Comparison of ENCODE assay signal across 22 cellular contexts in the genomic region with DNA sequence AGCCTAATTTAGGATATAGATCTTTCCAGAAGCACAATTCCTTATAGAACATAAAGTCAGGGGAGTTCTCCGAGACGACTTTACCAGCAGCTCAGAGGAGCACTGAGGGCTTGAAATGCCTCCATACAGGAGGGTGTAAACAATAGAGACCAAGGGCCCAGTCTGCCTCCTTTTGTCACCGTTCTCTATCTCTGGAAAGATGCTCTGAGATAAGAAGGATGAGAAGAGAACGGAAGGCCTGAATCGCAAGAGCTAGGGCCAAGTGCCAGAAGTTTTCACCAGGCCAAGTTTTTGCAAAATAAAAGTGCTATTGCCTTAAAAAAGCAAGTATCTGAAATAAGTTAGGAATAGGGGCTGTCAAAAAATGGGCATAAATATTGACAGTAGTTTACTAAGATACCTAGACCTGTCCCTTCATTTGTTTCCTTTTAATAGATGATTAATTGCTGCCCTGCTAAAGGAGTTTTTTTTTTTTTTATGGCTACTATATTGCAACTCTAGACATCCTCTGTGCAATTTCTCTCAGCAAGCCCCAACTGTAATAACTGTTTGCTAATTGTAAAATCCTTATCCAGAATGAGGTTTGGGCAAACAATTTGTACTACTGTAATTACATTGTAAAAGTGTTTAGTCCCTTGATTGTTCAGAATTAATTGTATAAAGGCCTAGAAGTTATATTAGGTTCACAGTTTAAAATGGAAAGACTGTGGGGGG. TPM values are rescaled to one million over a fixed set of nuclear protein-coding genes. Genes with fewer than 3 reads are reported as not detected.
DNase-seq lines count a peak whose midpoint lies in the region; ATAC-seq and TF ChIP-seq lines count a peak whose summit lies in the region.
"Had no signal": no experiment of that assay in that cellular context is flagged by ENCODE, and none has a peak within 500 bp of the region (broad histone marks: within the 10 kb centered on the region; RNA-seq: fewer than 3 reads in every experiment).

No MANE protein-coding gene starts in this region.

- H3K4me3 Mint-ChIP-seq in progenitor cell of endocrine pancreas (ENCODE audit: low read depth): peak overlapping the region; percentile 95
- H3K4me3 Mint-ChIP-seq in activated T-helper 17 cell treated with anti-CD3 and anti-CD28 coated beads, Interleukin-2, amount 50 U/mL, for 72 hours: no peak overlapping the region
- H3K4me3 Mint-ChIP-seq: activated CD4-positive, alpha-beta T cell treated with anti-CD3 and anti-CD28 coated beads, Interleukin-2, amount 10 ng/mL, durations not matched to agents 24 days and 14 days; stimulated activated naive CD8-positive, alpha-beta T cell treated with anti-CD3 and anti-CD28 coated beads, Interleukin-15, amount 100 ng/mL, for 72 hours had no signal

- peaks cover 2% of the 10 kb centered on the region for H3K36me3 Mint-ChIP-seq in progenitor cell of endocrine pancreas (ENCODE audit: insufficient read depth)
- H3K36me3 Mint-ChIP-seq in activated T-helper 17 cell treated with anti-CD3 and anti-CD28 coated beads, Interleukin-2, amount 50 U/mL, for 72 hours (ENCODE audit: low read depth): no peaks in the 10 kb centered on the region
- H3K36me3 Mint-ChIP-seq: immature natural killer cell had no signal

- TF ChIP-seq CTCF in progenitor cell of endocrine pancreas (IDR thresholded peaks at IDR 0.05; ENCODE audit: unreplicated experiment): no peak

- no peaks in the 10 kb centered on the region for H3K27me3 Mint-ChIP-seq in progenitor cell of endocrine pancreas
- peaks cover 57% of the 10 kb centered on the region for H3K27me3 Mint-ChIP-seq in activated T-helper 17 cell treated with anti-CD3 and anti-CD28 coated beads, Interleukin-2, amount 50 U/mL, for 72 hours

- intact Hi-C loops in left colon (cut with DNase I, micrococcal nuclease): loop anchor here (10.0 kb wide), 3 partner anchors 144 to 894 kb away; no protein-coding TSS in a partner anchor

- DNase-seq in ELF-1 (ENCODE audit: low read depth, low spot score): peak; percentile 41
- DNase-seq in NCI-H146 treated with DMSO at 0.1 percent for 48 hours (lab: John Stamatoyannopoulos, UW; ENCODE audit: unreplicated experiment): peak; percentile 25
- DNase-seq in left colon: no peak
- no peak for DNase-seq in progenitor cell of endocrine pancreas (ENCODE audit: low spot score, unreplicated experiment)
- no peak for DNase-seq in NCI-H1694 treated with DMSO at 0.1 percent for 48 hours (lab: John Stamatoyannopoulos, UW)
- DNase-seq: activated CD4-positive, alpha-beta T cell treated with anti-CD3 and anti-CD28 coated beads, Interleukin-2, amount 10 ng/mL, durations not matched to agents 24 days and 14 days; activated CD8-positive, alpha-beta memory T cell treated with anti-CD3 and anti-CD28 coated beads, Interleukin-2, amount 50 U/mL, for 4 hours; activated gamma-delta T cell; amniotic stem cell; central memory CD4-positive, alpha-beta T cell; heart left ventricle; immature natural killer cell; NCI-H1092; NCI-H2171; stimulated activated CD4-positive, alpha-beta T cell treated with anti-CD3 and anti-CD28 coated beads, Interleukin-1b, Interleukin-23, amount 100 ng/mL, for 48 hours; stimulated activated naive CD8-positive, alpha-beta T cell treated with anti-CD3 and anti-CD28 coated beads, Interleukin-15, amount 100 ng/mL, for 72 hours; SW 1271 had no signal

- no peaks in the 10 kb centered on the region for H3K9me3 Mint-ChIP-seq in progenitor cell of endocrine pancreas (ENCODE audit: low read depth)
- no peaks in the 10 kb centered on the region for H3K9me3 Mint-ChIP-seq in activated T-helper 17 cell treated with anti-CD3 and anti-CD28 coated beads, Interleukin-2, amount 50 U/mL, for 72 hours
- H3K9me3 Mint-ChIP-seq: activated CD4-positive, alpha-beta T cell treated with anti-CD3 and anti-CD28 coated beads, Interleukin-2, amount 10 ng/mL, durations not matched to agents 24 days and 14 days; stimulated activated naive CD8-positive, alpha-beta T cell treated with anti-CD3 and anti-CD28 coated beads, Interleukin-15, amount 100 ng/mL, for 72 hours had no signal

- ATAC-seq in left colon: peak; percentile 61
- no peak for ATAC-seq in GM19328 (IDR thresholded peaks at IDR 0.05; ENCODE audit: unreplicated experiment)
- no peak for ATAC-seq in HG02852 (IDR thresholded peaks at IDR 0.05; ENCODE audit: unreplicated experiment)
- ATAC-seq in activated T-helper 17 cell treated with anti-CD3 and anti-CD28 coated beads, Interleukin-2, amount 50 U/mL, for 72 hours (replicated peaks): no peak
- ATAC-seq: HCT116; heart left ventricle; sciatic nerve; stimulated activated naive CD8-positive, alpha-beta T cell treated with anti-CD3 and anti-CD28 coated beads, Interleukin-15, amount 100 ng/mL, for 72 hours had no signal

- H3K27ac Mint-ChIP-seq in progenitor cell of endocrine pancreas: peak overlapping the region; percentile 94
- no peak overlapping the region for H3K27ac Mint-ChIP-seq in activated T-helper 17 cell treated with anti-CD3 and anti-CD28 coated beads, Interleukin-2, amount 50 U/mL, for 72 hours
- H3K27ac Mint-ChIP-seq: activated CD4-positive, alpha-beta T cell treated with anti-CD3 and anti-CD28 coated beads, Interleukin-2, amount 10 ng/mL, durations not matched to agents 24 days and 14 days; immature natural killer cell; stimulated activated naive CD8-positive, alpha-beta T cell treated with anti-CD3 and anti-CD28 coated beads, Interleukin-15, amount 100 ng/mL, for 72 hours had no signal

- peaks cover 39% of the 10 kb centered on the region for H3K4me1 Mint-ChIP-seq in progenitor cell of endocrine pancreas (ENCODE audit: low read depth)
- H3K4me1 Mint-ChIP-seq in activated T-helper 17 cell treated with anti-CD3 and anti-CD28 coated beads, Interleukin-2, amount 50 U/mL, for 72 hours: peaks cover 8% of the 10 kb centered on the region

RNA-seq across cellular contexts. Expression of a gene that starts 3.9 kb away (rescaled TPM):
- total RNA-seq in left colon (10 to 100 TPM in 1 of 2 donors, 1 to 10 TPM in 1; 10.0 to 38.9 TPM), progenitor cell of endocrine pancreas (296 and 306 TPM in 2 replicates)
- not detected for total RNA-seq in activated T-helper 17 cell treated with anti-CD3 and anti-CD28 coated beads, Interleukin-2, amount 50 U/mL, for 72 hours
- total RNA-seq: activated CD4-positive, alpha-beta T cell treated with anti-CD3 and anti-CD28 coated beads, Interleukin-2, amount 10 ng/mL, durations not matched to agents 24 days and 14 days had no signal

Comparison
In these comparisons a context has a peak if more than half of its experiments do, and no peak if none do; other contexts are left out.
1. DNase-seq: peak in ELF-1 (single experiment) and NCI-H146 treated with DMSO at 0.1 percent for 48 hours (single experiment); none in left colon (0 of 2), progenitor cell of endocrine pancreas (single experiment) and NCI-H1694 treated with DMSO at 0.1 percent for 48 hours (single experiment).
2. RNA of a gene that starts 3.9 kb away (total RNA-seq): 296 to 306 TPM in progenitor cell of endocrine pancreas and 10.0 to 38.9 TPM in left colon; not detected in activated T-helper 17 cell treated with anti-CD3 and anti-CD28 coated beads, Interleukin-2, amount 50 U/mL, for 72 hours; every median in the first group is over 10 times any median in the second.